In genomic region chr1:159854693-159855192, GRCh38 we compare ENCODE assay signal across 8 cellular contexts. TPM values are rescaled to one million over a fixed set of nuclear protein-coding genes. Genes with fewer than 3 reads are reported as not detected.
DNase-seq lines count a peak whose midpoint lies in the region; ATAC-seq and TF ChIP-seq lines count a peak whose summit lies in the region.

No MANE protein-coding gene starts in this region.

- no peak overlapping the region for H3K27ac Mint-ChIP-seq in activated T-cell treated with anti-CD3 and anti-CD28 coated beads, Interleukin-2, amount 50 U/mL, for 72 hours

- ATAC-seq in GM19025 (IDR thresholded peaks at IDR 0.05; ENCODE audit: low read depth, unreplicated experiment): peak; percentile 73
- peak; percentile 93 for ATAC-seq in HG03432 (IDR thresholded peaks at IDR 0.05; ENCODE audit: unreplicated experiment)
- peak; percentile 83 for ATAC-seq in PC-3
- ATAC-seq in activated T-cell treated with anti-CD3 and anti-CD28 coated beads, Interleukin-2, amount 50 U/mL, for 72 hours (replicated peaks in 1 of 2): peak; percentile 96 to 97
- peak; percentile 89 for ATAC-seq in esophagus mucosa

- peak overlapping the region; percentile 97 for H3K4me2 ChIP-seq in PC-3 (ENCODE audit: low read length)

- H3K36me3 Mint-ChIP-seq in activated T-cell treated with anti-CD3 and anti-CD28 coated beads, Interleukin-2, amount 50 U/mL, for 72 hours (ENCODE audit: insufficient read depth in 2 of 2): no peaks in the 10 kb centered on the region

- TF ChIP-seq CTCF in AG04449 (IDR thresholded peaks at IDR 0.05; ENCODE audit: insufficient read depth, low read length, missing control alignments) (no peak), PC-3 (conservative IDR thresholded peaks at IDR 0.05; ENCODE audit: low read depth, low read length) (no peak)

- H3K36me3 ChIP-seq in PC-3 (ENCODE audit: low read depth, low read length) (no peaks in the 10 kb centered on the region), mucosa of stomach (ENCODE audit: control insufficient read depth, insufficient read depth, low read length) (no peaks in the 10 kb centered on the region)

- no peaks in the 10 kb centered on the region for H3K9me2 ChIP-seq in PC-3 (replicated peaks; ENCODE audit: low read length)

- H3K79me2 ChIP-seq in PC-3 (ENCODE audit: low read length): no peaks in the 10 kb centered on the region

- H3F3A ChIP-seq in PC-3 (ENCODE audit: low read length, unreplicated experiment): no peaks in the 10 kb centered on the region

- DNase-seq in AG04449 (ENCODE audit: low read depth, low spot score): no peak
- peak; percentile 85 for DNase-seq in PC-3
- peak; percentile 87 to 89 for DNase-seq in activated T-cell treated with anti-CD3 and anti-CD28 coated beads, Interleukin-2, amount 50 U/mL, for 72 hours
- DNase-seq in stimulated activated CD8-positive, alpha-beta memory T cell treated with anti-CD3 and anti-CD28 coated beads, Interleukin-4, amount 100 ng/mL, for 24 hours (ENCODE audit: low read depth): peak; percentile 71

- H3K9ac ChIP-seq in PC-3 (ENCODE audit: low read length) (peak overlapping the region; percentile 84), mucosa of stomach (ENCODE audit: low read length) (peak overlapping the region; percentile 86)

- no TSS peak for BruUV-seq in PC-3 (replicated peaks; lab: Mats Ljungman, UMichigan)

- peak overlapping the region; percentile 91 for H2AFZ ChIP-seq in PC-3 (ENCODE audit: low read length)

- H3K4me3 ChIP-seq in AG04449 (ENCODE audit: low read depth, low read length): peak overlapping the region; percentile 63
- H3K4me3 ChIP-seq in PC-3 (ENCODE audit: low read length): peak overlapping the region; percentile 84
- H3K4me3 ChIP-seq in mucosa of stomach (ENCODE audit: low read length): peak overlapping the region; percentile 34

- peaks cover 25% of the 10 kb centered on the region for H3K4me1 ChIP-seq in PC-3 (ENCODE audit: insufficient read depth, low read length)
- peaks cover 7% of the 10 kb centered on the region for H3K4me1 ChIP-seq in mucosa of stomach (ENCODE audit: control insufficient read depth, insufficient read depth, low read length)

- intact Hi-C loops in PC-3 (cut with micrococcal nuclease): loop anchor here (1.0 to 2.0 kb wide), 3 partner anchors 30 to 37 kb away; no protein-coding TSS in a partner anchor

- H3K4me3 Mint-ChIP-seq in activated T-cell treated with anti-CD3 and anti-CD28 coated beads, Interleukin-2, amount 50 U/mL, for 72 hours: peak overlapping the region; percentile 68 to 91

- peak overlapping the region; percentile 73 for H3K27ac ChIP-seq in PC-3 (ENCODE audit: low read length)

- no peaks in the 10 kb centered on the region for H3K27me3 Mint-ChIP-seq in activated T-cell treated with anti-CD3 and anti-CD28 coated beads, Interleukin-2, amount 50 U/mL, for 72 hours (ENCODE audit: low read depth)

- CTCF ChIA-PET in AG04449 (lab: Yijun Ruan, JAX) (interaction anchor here (0.8 to 5.5 kb wide), 5 partner anchors 12 to 56 kb away, joined by 3 to 57 read pairs (median 5); no protein-coding TSS in a partner anchor), PC-3 (lab: Charles Lee) (interaction anchor here (1.4 kb wide), 1 partner anchor 36 kb away, joined by 7 read pairs; no protein-coding TSS in a partner anchor)

- no peaks in the 10 kb centered on the region for H4K20me1 ChIP-seq in PC-3 (ENCODE audit: low read length)

- H3K27me3 ChIP-seq in PC-3 (ENCODE audit: low read length) (no peaks in the 10 kb centered on the region), mucosa of stomach (ENCODE audit: control insufficient read depth, insufficient read depth, low read length) (no peaks in the 10 kb centered on the region)

- no peaks in the 10 kb centered on the region for H3K9me3 ChIP-seq in PC-3 (ENCODE audit: low read length)
- no peaks in the 10 kb centered on the region for H3K9me3 ChIP-seq in mucosa of stomach (ENCODE audit: control insufficient read depth, low read length)

- POLR2A ChIA-PET in AG04449 (lab: Yijun Ruan, JAX): interaction anchor here (0.9 to 1.2 kb wide), 3 partner anchors 18 to 35 kb away, joined by 3 to 6 read pairs (median 3); no protein-coding TSS in a partner anchor
- POLR2A ChIA-PET in PC-3 (lab: Charles Lee; ENCODE audit: unreplicated experiment): no interaction called here

- no peaks in the 10 kb centered on the region for H3K9me3 Mint-ChIP-seq in activated T-cell treated with anti-CD3 and anti-CD28 coated beads, Interleukin-2, amount 50 U/mL, for 72 hours

- peaks cover 19% of the 10 kb centered on the region for H3K4me1 Mint-ChIP-seq in activated T-cell treated with anti-CD3 and anti-CD28 coated beads, Interleukin-2, amount 50 U/mL, for 72 hours (ENCODE audit: low read depth)

RNA-seq across cellular contexts. Expression of gene VSIG8, which starts 7.7 kb away (rescaled TPM):
- 0.29 and 0.47 TPM in 2 replicates for total RNA-seq in PC-3 (2014; rRNA removed)
- total RNA-seq in activated T-cell treated with anti-CD3 and anti-CD28 coated beads, Interleukin-2, amount 50 U/mL, for 72 hours: not detected
- total RNA-seq in esophagus mucosa: 1.2 TPM

RNA-seq across cellular contexts. Expression of gene SLAMF8, which starts 28.1 kb away (rescaled TPM):
- total RNA-seq in PC-3 (2014; rRNA removed) (not detected in 2 replicates), esophagus mucosa (0.80 TPM)
- under 1 TPM; 0.31 to 0.53 TPM for total RNA-seq in activated T-cell treated with anti-CD3 and anti-CD28 coated beads, Interleukin-2, amount 50 U/mL, for 72 hours

RNA-seq across cellular contexts. Expression of gene CFAP45, which starts 45.2 kb away (rescaled TPM):
- total RNA-seq in PC-3 (2014; rRNA removed) (1.6 and 4.8 TPM in 2 replicates), esophagus mucosa (1.5 TPM)
- 1 to 10 TPM; 2.0 to 2.8 TPM for total RNA-seq in activated T-cell treated with anti-CD3 and anti-CD28 coated beads, Interleukin-2, amount 50 U/mL, for 72 hours

RNA-seq across cellular contexts. Expression of gene FCRL6, which starts 52.6 kb away (rescaled TPM):
- total RNA-seq in PC-3 (2014; rRNA removed) (not detected in 2 replicates), esophagus mucosa (not detected)
- under 1 TPM in 1 of 2 donors, not detected in 1; 0.16 TPM for total RNA-seq in activated T-cell treated with anti-CD3 and anti-CD28 coated beads, Interleukin-2, amount 50 U/mL, for 72 hours

Comparison
In these comparisons a context has a peak if more than half of its experiments do, and no peak if none do; other contexts are left out.
1. H3K4me3 ChIP-seq: peak in every context shown above with its lines; median percentile 84 in PC-3; 63 in AG04449; 34 in mucosa of stomach.